Comparison of ENCODE assay signal across 8 cellular contexts in the genomic region with DNA sequence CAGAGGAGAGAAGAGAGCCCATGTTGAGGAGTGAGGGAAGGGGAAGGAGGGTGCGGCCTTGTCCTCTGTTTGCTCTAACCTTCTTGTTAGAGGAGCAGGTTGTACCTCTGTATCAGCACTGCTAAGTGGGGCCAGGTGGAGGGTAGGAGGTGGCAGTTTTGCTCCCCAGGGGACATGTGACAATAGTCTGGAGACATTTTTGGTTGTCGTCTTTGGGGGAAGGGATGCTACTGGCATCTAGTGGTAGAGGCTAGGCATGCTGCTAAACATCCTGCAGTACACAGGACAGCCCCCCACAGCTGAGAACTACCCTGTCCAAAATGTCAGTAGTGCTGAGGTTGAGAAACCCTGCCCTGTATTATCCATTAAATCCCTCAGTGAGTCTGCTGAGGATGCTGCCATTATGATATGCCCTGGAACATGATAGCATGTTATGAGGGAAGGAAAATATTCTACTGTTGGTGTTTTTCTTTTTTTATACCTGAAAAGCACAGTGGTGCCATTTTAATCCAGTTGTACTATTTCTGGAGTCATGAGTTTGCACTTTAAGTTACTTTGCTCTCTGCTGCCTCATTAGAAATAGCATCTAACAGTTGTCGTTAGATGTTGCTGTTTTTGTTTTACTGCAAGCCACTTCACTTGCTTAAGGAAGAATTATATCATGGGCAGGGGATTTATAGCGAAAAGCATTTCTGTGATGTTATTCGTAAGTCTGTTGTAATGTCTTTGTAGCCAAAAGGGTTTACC.
DNase-seq lines count a peak whose midpoint lies in the region; TF ChIP-seq lines count a peak whose summit lies in the region.

No MANE protein-coding gene starts in this region.

- in situ Hi-C loops in HAP-1 (cut with MboI; ENCODE audit: low sequenced_read_pairs), result no loop called here

- peak overlapping the region; percentile 56; the same call in 1 of the 2 replicates for H2AFZ ChIP-seq in MM.1S (ENCODE audit: low read length)

- H3K27ac ChIP-seq in MM.1S (ENCODE audit: low read length) (peak overlapping the region; percentile 98; the same call in 1 of the 2 replicates), ascending aorta (peak overlapping the region in 1 of 2 donors; percentile 48)

- H3K4me1 ChIP-seq in HAP-1, result peaks cover 24% of the 10 kb centered on the region
- peaks cover 65% of the 10 kb centered on the region for H3K4me1 ChIP-seq in MM.1S (ENCODE audit: low read length)
- no peaks in the 10 kb centered on the region for H3K4me1 ChIP-seq in ascending aorta

- H3K4me2 ChIP-seq in MM.1S (ENCODE audit: low read depth, low read length), result peak overlapping the region; percentile 46

- no peaks in the 10 kb centered on the region for H4K20me1 ChIP-seq in MM.1S (ENCODE audit: insufficient read depth, low read length)

- intact Hi-C loops in ascending aorta (cut with DNase I), result no loop called here

- H3K4me3 ChIP-seq in HAP-1 (no peak overlapping the region), MM.1S (ENCODE audit: low read length) (no peak overlapping the region), ascending aorta (no peak overlapping the region)

- H3K27me3 ChIP-seq in HAP-1 (ENCODE audit: low read depth), result no peaks in the 10 kb centered on the region
- H3K27me3 ChIP-seq in MM.1S (replicated peaks; ENCODE audit: insufficient read depth, low read length), result no peaks in the 10 kb centered on the region
- no peaks in the 10 kb centered on the region for H3K27me3 ChIP-seq in ascending aorta

- no peaks in the 10 kb centered on the region for H3K9me2 ChIP-seq in MM.1S (replicated peaks; ENCODE audit: insufficient read depth, low read length)

- DNase-seq in SIG-M5 treated with dmso at 0.1 percent for 504 hours (lab: John Stamatoyannopoulos, UW; ENCODE audit: unreplicated experiment), result peak; percentile 24
- DNase-seq in SIG-M5 (lab: John Stamatoyannopoulos, UW), result no peak
- DNase-seq in HAP-1 (ENCODE audit: low spot score in 2 of 2), result peak; percentile 43 to 59
- peak; percentile 91 for DNase-seq in MM.1S
- DNase-seq in ascending aorta (ENCODE audit: low spot score in 2 of 2), result no peak
- peak; percentile 37 for DNase-seq in kidney tubule cell (ENCODE audit: low spot score)
- no peak for DNase-seq in middle frontal gyrus (ENCODE audit: extremely low spot score, low spot score)
- no peak for DNase-seq in NCI-H187 treated with DMSO at 0.1 percent for 48 hours (lab: John Stamatoyannopoulos, UW)

- H3K36me3 ChIP-seq in HAP-1 (replicated peaks) (no peaks in the 10 kb centered on the region), MM.1S (replicated peaks; ENCODE audit: insufficient read depth, low read length) (no peaks in the 10 kb centered on the region), ascending aorta (no peaks in the 10 kb centered on the region)

- H3F3A ChIP-seq in MM.1S (ENCODE audit: insufficient read depth, low read length), result peaks cover 44% of the 10 kb centered on the region

- peak overlapping the region; percentile 17; the same call in 1 of the 2 replicates for H3K9ac ChIP-seq in MM.1S (ENCODE audit: low read length)

- H3K79me2 ChIP-seq in MM.1S (ENCODE audit: low read length), result peaks cover 51% of the 10 kb centered on the region

- no peaks in the 10 kb centered on the region for H3K9me3 ChIP-seq in HAP-1
- no peaks in the 10 kb centered on the region for H3K9me3 ChIP-seq in MM.1S (replicated peaks; ENCODE audit: insufficient read depth, low read length)
- H3K9me3 ChIP-seq in ascending aorta, result no peaks in the 10 kb centered on the region

- TF ChIP-seq CTCF in MM.1S (IDR thresholded peaks at IDR 0.05; ENCODE audit: low read length) (peak; percentile 84), ascending aorta (IDR thresholded peaks at IDR 0.05) (peak in 2 of 3 experiments; percentile 24 to 28)

Comparison
In these comparisons a context has a peak if more than half of its experiments do, and no peak if none do; other contexts are left out.
1. DNase-seq: peak in SIG-M5 treated with dmso at 0.1 percent for 504 hours (single experiment), HAP-1 (2 of 2), MM.1S (single experiment) and kidney tubule cell (single experiment); none in SIG-M5 (single experiment), ascending aorta (0 of 2), middle frontal gyrus (single experiment) and NCI-H187 treated with DMSO at 0.1 percent for 48 hours (single experiment).